In genomic region chr4:98338761-98339438, GRCh38 we compare ENCODE assay signal across 15 cellular contexts.
DNase-seq lines count a peak whose midpoint lies in the region; ATAC-seq and TF ChIP-seq lines count a peak whose summit lies in the region.
"Had no signal": no experiment of that assay in that cellular context is flagged by ENCODE, and none has a peak within 500 bp of the region (broad histone marks: within the 10 kb centered on the region; RNA-seq: fewer than 3 reads in every experiment).

No MANE protein-coding gene starts in this region.

- H3K36me3 ChIP-seq in H7 (replicated peaks; ENCODE audit: control insufficient read depth, insufficient read depth, low read length) = no peaks in the 10 kb centered on the region; the same call in 1 of the 2 replicates
- H3K36me3 ChIP-seq in effector memory CD4-positive, alpha-beta T cell (ENCODE audit: control insufficient read depth, insufficient read depth, low read length) = peaks cover 3% of the 10 kb centered on the region

- H3K4me1 Mint-ChIP-seq in glutamatergic neuron (ENCODE audit: low read depth, unreplicated experiment) = peaks cover 21% of the 10 kb centered on the region

- no peak for ATAC-seq in HG02970 (IDR thresholded peaks at IDR 0.05; ENCODE audit: low FRiP score, unreplicated experiment)
- ATAC-seq: HCT116, HepG2 had no signal

- peak; percentile 13 for DNase-seq in H7
- DNase-seq in NCI-H69 (lab: John Stamatoyannopoulos, UW) = peak; percentile 35
- no peak for DNase-seq in glutamatergic neuron
- no peak for DNase-seq in effector memory CD4-positive, alpha-beta T cell
- DNase-seq in SK-N-DZ (ENCODE audit: low spot score) = no peak
- no peak for DNase-seq in T-helper 1 cell
- DNase-seq: C1 segment of cervical spinal cord; CD4-positive, alpha-beta T cell; DMS79; GOT3 had no signal

- H3K4me1 ChIP-seq in effector memory CD4-positive, alpha-beta T cell (ENCODE audit: control insufficient read depth, insufficient read depth, low read length, poor library complexity, severe bottlenecking) = no peaks in the 10 kb centered on the region

- H3K9me3 ChIP-seq in effector memory CD4-positive, alpha-beta T cell (ENCODE audit: control insufficient read depth, low read length) = no peaks in the 10 kb centered on the region

- H3K27me3 Mint-ChIP-seq in glutamatergic neuron (ENCODE audit: unreplicated experiment) = peaks cover 2% of the 10 kb centered on the region
- H3K27me3 Mint-ChIP-seq: B cell; CD4-positive, alpha-beta T cell had no signal

- peaks cover 2% of the 10 kb centered on the region for H3K9me3 Mint-ChIP-seq in glutamatergic neuron (ENCODE audit: unreplicated experiment)
- H3K9me3 Mint-ChIP-seq: CD4-positive, alpha-beta T cell had no signal

- no peak overlapping the region for H3K4me3 Mint-ChIP-seq in glutamatergic neuron (ENCODE audit: unreplicated experiment)
- H3K4me3 Mint-ChIP-seq: B cell; CD4-positive, alpha-beta T cell had no signal

- no peak overlapping the region for H3K4me3 ChIP-seq in H7 (ENCODE audit: insufficient read depth, low read depth, low read length)
- H3K4me3 ChIP-seq in effector memory CD4-positive, alpha-beta T cell (ENCODE audit: insufficient read depth, low read depth, low read length, poor library complexity, severe bottlenecking) = no peak overlapping the region

- no peak for TF ChIP-seq CTCF in glutamatergic neuron (IDR thresholded peaks at IDR 0.05; ENCODE audit: partially characterized antibody, unreplicated experiment)

- peak overlapping the region; percentile 52 for H3K27ac Mint-ChIP-seq in glutamatergic neuron (ENCODE audit: unreplicated experiment)
- H3K27ac Mint-ChIP-seq: B cell; CD4-positive, alpha-beta T cell had no signal

- H3K36me3 Mint-ChIP-seq in glutamatergic neuron (ENCODE audit: unreplicated experiment) = no peaks in the 10 kb centered on the region

- H3K27ac ChIP-seq in effector memory CD4-positive, alpha-beta T cell (ENCODE audit: insufficient read depth, low read length, poor library complexity, severe bottlenecking) = no peak overlapping the region
- H3K27ac ChIP-seq: KMS-11 had no signal

- H3K27me3 ChIP-seq in H7 (ENCODE audit: control insufficient read depth, insufficient read depth, low read length) = no peaks in the 10 kb centered on the region
- H3K27me3 ChIP-seq in effector memory CD4-positive, alpha-beta T cell (replicated peaks; ENCODE audit: control insufficient read depth, insufficient read depth, low read length, poor library complexity, severe bottlenecking) = no peaks in the 10 kb centered on the region

Comparison
In these comparisons a context has a peak if more than half of its experiments do, and no peak if none do; other contexts are left out.
1. DNase-seq: peak in H7 (single experiment) and NCI-H69 (single experiment); none in glutamatergic neuron (single experiment), effector memory CD4-positive, alpha-beta T cell (0 of 3), SK-N-DZ (single experiment) and T-helper 1 cell (0 of 5).